8 cellular contexts compared by ENCODE assay signal in the genomic region with DNA sequence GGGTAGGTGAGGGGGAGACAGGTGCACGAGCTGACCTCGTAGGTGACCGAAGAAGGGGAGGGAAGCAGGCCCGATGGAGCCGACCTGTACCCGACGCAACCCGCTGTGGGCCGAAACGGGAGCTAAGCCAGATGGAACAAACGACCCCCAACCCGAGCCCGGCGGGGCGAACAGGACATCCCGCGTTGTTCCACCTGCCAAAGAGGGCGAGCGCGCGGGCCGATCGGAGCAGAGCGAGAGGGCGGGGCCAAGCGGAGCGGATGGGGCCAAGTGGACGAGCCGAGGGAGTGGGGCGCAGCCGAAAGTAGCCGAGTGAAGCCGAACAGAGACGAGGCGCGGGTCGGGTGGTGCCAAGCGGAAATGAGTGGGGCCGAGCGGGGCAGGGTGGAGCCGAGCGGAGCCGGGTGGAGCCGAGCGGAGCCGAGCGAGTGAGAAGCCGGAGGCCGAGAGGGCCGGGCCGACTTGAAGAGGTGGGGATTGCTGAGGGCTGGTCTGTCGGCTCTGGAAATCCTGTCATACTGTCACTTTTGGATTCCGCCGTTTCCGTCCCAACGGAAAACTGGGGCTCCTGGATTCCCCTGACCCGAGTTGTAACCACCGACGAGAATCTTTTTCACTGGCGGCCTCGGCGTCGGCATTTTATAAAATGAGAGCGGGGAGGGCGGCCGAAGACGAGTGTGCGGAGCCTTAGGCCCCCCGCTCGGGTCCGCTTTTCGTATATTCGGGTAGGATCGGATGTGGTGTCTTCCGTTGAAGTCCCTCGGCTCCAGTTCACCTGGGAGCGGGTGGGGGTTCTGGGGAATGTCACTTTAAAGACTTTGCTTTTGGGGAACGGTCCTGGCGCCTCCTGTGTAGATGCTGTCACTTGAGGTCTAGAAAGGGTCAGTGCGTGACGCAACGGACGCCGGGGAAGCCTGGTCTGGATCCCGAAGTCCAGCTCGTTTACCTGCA. TPM values are rescaled to one million over a fixed set of nuclear protein-coding genes. Genes with fewer than 3 reads are reported as not detected.
DNase-seq lines count a peak whose midpoint lies in the region; ATAC-seq, FAIRE-seq and TF ChIP-seq lines count a peak whose summit lies in the region.

No MANE protein-coding gene starts in this region.

- H3K4me3 ChIP-seq in pancreas (peak overlapping the region; percentile 24 to 60 (median 52)), thyroid gland (replicated peaks in 1 of 3) (peak overlapping the region; percentile 8 to 69 (median 64))

- peaks cover under 1 to 14% (median 5%) of the 10 kb centered on the region in 3 donors for H3K9me3 Mint-ChIP-seq in IgD-negative memory B cell
- H3K9me3 Mint-ChIP-seq in activated naive CD8-positive, alpha-beta T cell treated with anti-CD3 and anti-CD28 coated beads, Interleukin-2, amount 50 U/mL, for 24 hours, result peaks cover 24% of the 10 kb centered on the region

- no peak for FAIRE-seq in pancreas (lab: Jason Lieb, UNC)

- H3K9me3 ChIP-seq in pancreas (no peaks in the 10 kb centered on the region), thyroid gland (no peaks in the 10 kb centered on the region)

- H3K27me3 ChIP-seq in pancreas (no peaks in the 10 kb centered on the region), thyroid gland (no peaks in the 10 kb centered on the region)

- TF ChIP-seq CTCF in pancreas (IDR thresholded peaks at IDR 0.05) (no peak), thyroid gland (IDR thresholded peaks at IDR 0.05) (no peak)

- WGBS in pancreas, 2 donors, result 1% methylated on average over 86 of the region's 86 CpGs
- 0 to 1% methylated on average over 44 to 84 of the region's 86 CpGs for WGBS in thyroid gland, 2 donors

- no peaks in the 10 kb centered on the region for H3K36me3 Mint-ChIP-seq in IgD-negative memory B cell
- H3K36me3 Mint-ChIP-seq in activated naive CD8-positive, alpha-beta T cell treated with anti-CD3 and anti-CD28 coated beads, Interleukin-2, amount 50 U/mL, for 24 hours (ENCODE audit: low read depth), result peaks cover 13% of the 10 kb centered on the region

- H3K27ac ChIP-seq in pancreas (no peak overlapping the region), thyroid gland (peak overlapping the region in 2 of 3 donors; percentile 28 to 58)

- H3K27me3 Mint-ChIP-seq in IgD-negative memory B cell, result peaks cover 13% of the 10 kb centered on the region
- H3K27me3 Mint-ChIP-seq in activated naive CD8-positive, alpha-beta T cell treated with anti-CD3 and anti-CD28 coated beads, Interleukin-2, amount 50 U/mL, for 24 hours, result no peaks in the 10 kb centered on the region

- H3K27ac Mint-ChIP-seq in IgD-negative memory B cell, result peak overlapping the region; percentile 50 to 95 (median 86)
- peak overlapping the region; percentile 75 for H3K27ac Mint-ChIP-seq in activated naive CD8-positive, alpha-beta T cell treated with anti-CD3 and anti-CD28 coated beads, Interleukin-2, amount 50 U/mL, for 24 hours

- H3K4me3 Mint-ChIP-seq in IgD-negative memory B cell, result peak overlapping the region; percentile 85 to 96 (median 92)
- peak overlapping the region; percentile 82 for H3K4me3 Mint-ChIP-seq in activated naive CD8-positive, alpha-beta T cell treated with anti-CD3 and anti-CD28 coated beads, Interleukin-2, amount 50 U/mL, for 24 hours

- intact Hi-C loops in Right ventricle myocardium superior (cut with DNase I), result loop anchor here (5.0 kb wide), 1 partner anchor 572 kb away; no protein-coding TSS in a partner anchor
- intact Hi-C loops in pancreas (cut with DNase I), result loop anchor here in 1 of 3 donors (10.0 kb wide), 2 partner anchors 219 to 569 kb away; no protein-coding TSS in a partner anchor
- intact Hi-C loops in thyroid gland (cut with DNase I), result loop anchor here (10.0 kb wide), 1 partner anchor 1029 kb away; no protein-coding TSS in a partner anchor

- peaks cover 0 to 7% (median 5%) of the 10 kb centered on the region in 3 donors for H3K4me1 ChIP-seq in pancreas
- H3K4me1 ChIP-seq in thyroid gland, result peaks cover 10% of the 10 kb centered on the region in 2 donors

- ATAC-seq in GM21619 (IDR thresholded peaks at IDR 0.05; ENCODE audit: unreplicated experiment) (peak; percentile 98), Right ventricle myocardium superior (ENCODE audit: poor library complexity) (peak; percentile 99), pancreas (peak; percentile 96 to 99 (median 98))
- peak; percentile 99 for ATAC-seq in activated naive CD8-positive, alpha-beta T cell treated with anti-CD3 and anti-CD28 coated beads, Interleukin-2, amount 50 U/mL, for 24 hours

- no peaks in the 10 kb centered on the region for H3K36me3 ChIP-seq in pancreas
- H3K36me3 ChIP-seq in thyroid gland, result no peaks in the 10 kb centered on the region

- peaks cover 0 to 22% (median 5%) of the 10 kb centered on the region in 3 donors for H3K4me1 Mint-ChIP-seq in IgD-negative memory B cell
- H3K4me1 Mint-ChIP-seq in activated naive CD8-positive, alpha-beta T cell treated with anti-CD3 and anti-CD28 coated beads, Interleukin-2, amount 50 U/mL, for 24 hours, result peaks cover 31% of the 10 kb centered on the region

- peak in 1 of 2 donors; percentile 76 for TF ChIP-seq POLR2A in thyroid gland (IDR thresholded peaks at IDR 0.05)

- DNase-seq in DMS153 treated with DMSO at 0.1 percent for 48 hours (lab: John Stamatoyannopoulos, UW; ENCODE audit: unreplicated experiment) (peak; percentile 63), SKM-1 treated with dmso at 0.1 percent for 144 hours (lab: John Stamatoyannopoulos, UW; ENCODE audit: unreplicated experiment) (peak; percentile 57), Right ventricle myocardium superior (peak; percentile 97), pancreas (peak; percentile 93 to 98 (median 96)), thyroid gland (peak; percentile 95)
- DNase-seq in activated naive CD8-positive, alpha-beta T cell treated with anti-CD3 and anti-CD28 coated beads, Interleukin-2, amount 50 U/mL, for 24 hours, result peak; percentile 95

RNA-seq across cellular contexts. Expression of a gene that starts 15.6 kb away (rescaled TPM):
- polyA plus RNA-seq in IgD-negative memory B cell (0.23 TPM), pancreas (under 1 TPM; 0.04 to 0.12 TPM)
- total RNA-seq in Right ventricle myocardium superior (not detected), pancreas (under 1 TPM in 5 of 6 donors, not detected in 1; 0.09 to 0.31 (median 0.09) TPM), thyroid gland (not detected)

Comparison
In these comparisons a context has a peak if more than half of its experiments do, and no peak if none do; other contexts are left out.
1. H3K27ac ChIP-seq: peak in thyroid gland (2 of 3); none in pancreas (0 of 4).
2. Peak in every context shown above with its lines, with median percentiles within 50 percentile points of each other: DNase-seq and ATAC-seq.